In genomic region chr22:22593964-22594656, GRCh38 we compare ENCODE assay signal across 8 cellular contexts. TPM values are rescaled to one million over a fixed set of nuclear protein-coding genes. Genes with fewer than 3 reads are reported as not detected.
A peak's percentile ranks its signal among the peaks of the same experiment; 100 is the strongest.
DNase-seq lines count a peak whose midpoint lies in the region; ATAC-seq and TF ChIP-seq lines count a peak whose summit lies in the region.

No MANE protein-coding gene starts in this region.

- no peak overlapping the region for H3K27ac Mint-ChIP-seq in activated naive CD4-positive, alpha-beta T cell treated with anti-CD3 and anti-CD28 coated beads for 36 hours

- POLR2A ChIA-PET in HEK293T (lab: Yijun Ruan, JAX): no interaction called here

- H3K4me1 Mint-ChIP-seq in activated naive CD4-positive, alpha-beta T cell treated with anti-CD3 and anti-CD28 coated beads for 36 hours (ENCODE audit: low read depth): peaks cover 4% of the 10 kb centered on the region

- H3K27me3 Mint-ChIP-seq in activated naive CD4-positive, alpha-beta T cell treated with anti-CD3 and anti-CD28 coated beads for 36 hours (ENCODE audit: low read depth): no peaks in the 10 kb centered on the region

- CTCF ChIA-PET in HEK293T (lab: Yijun Ruan, JAX): no interaction called here
- CTCF ChIA-PET in activated naive CD4-positive, alpha-beta T cell treated with anti-CD3 and anti-CD28 coated beads for 36 hours (lab: Charles Lee): interaction anchor here (0.6 to 1.3 kb wide), 4 partner anchors 11 to 230 kb away, joined by 3 to 5 read pairs (median 3); no protein-coding TSS in a partner anchor

- no peak overlapping the region for H3K4me3 ChIP-seq in right cardiac atrium (ENCODE audit: low read length)

- peak; percentile 51 for DNase-seq in COLO829 (ENCODE audit: low spot score)
- DNase-seq in HEK293T (ENCODE audit: extremely low spot score): peak; percentile 73
- DNase-seq in RPMI7951 (ENCODE audit: low read depth): peak; percentile 39
- peak; percentile 72 for DNase-seq in activated naive CD4-positive, alpha-beta T cell treated with anti-CD3 and anti-CD28 coated beads for 36 hours
- DNase-seq in right cardiac atrium: peak; percentile 32 to 78 (median 47)
- peak; percentile 20 to 38 for DNase-seq in stimulated activated CD4-positive, alpha-beta T cell treated with anti-CD3 and anti-CD28 coated beads, Interleukin-15, amount 100 ng/mL, for 48 hours (ENCODE audit: low read depth in 2 of 2)
- DNase-seq in cerebellar nuclear complex (lab: John Stamatoyannopoulos, UW): no peak

- H3K36me3 Mint-ChIP-seq in activated naive CD4-positive, alpha-beta T cell treated with anti-CD3 and anti-CD28 coated beads for 36 hours (ENCODE audit: low read depth): no peaks in the 10 kb centered on the region

- H3K4me3 Mint-ChIP-seq in activated naive CD4-positive, alpha-beta T cell treated with anti-CD3 and anti-CD28 coated beads for 36 hours: no peak overlapping the region

- H3K27me3 ChIP-seq in right cardiac atrium (ENCODE audit: control insufficient read depth, insufficient read depth): no peaks in the 10 kb centered on the region

- ATAC-seq in right cardiac atrium: peak in 1 of 2 donors; percentile 40
- ATAC-seq in GM21367 (IDR thresholded peaks at IDR 0.05; ENCODE audit: unreplicated experiment): no peak

- WGBS in right cardiac atrium: 49% methylated on average over 10 of the region's 10 CpGs

- no peak overlapping the region for H3K27ac ChIP-seq in right cardiac atrium (ENCODE audit: low read length)

- intact Hi-C loops in activated naive CD4-positive, alpha-beta T cell treated with anti-CD3 and anti-CD28 coated beads for 36 hours (cut with micrococcal nuclease): loop anchor here (1.0 to 2.0 kb wide), 2 partner anchors 23 to 93 kb away; no protein-coding TSS in a partner anchor
- intact Hi-C loops in right cardiac atrium (cut with DNase I): no loop called here

- no peaks in the 10 kb centered on the region for H3K9me3 ChIP-seq in right cardiac atrium (ENCODE audit: control insufficient read depth, low read length)

- no peaks in the 10 kb centered on the region for H3K9me3 Mint-ChIP-seq in activated naive CD4-positive, alpha-beta T cell treated with anti-CD3 and anti-CD28 coated beads for 36 hours

- no peaks in the 10 kb centered on the region for H3K4me1 ChIP-seq in right cardiac atrium (ENCODE audit: control insufficient read depth, insufficient read depth, low read length)

TF ChIP-seq in HEK293T, 16 proteins besides CTCF, POLR2A, EP300 and RAD21:
- TF ChIP-seq ELF4 (IDR thresholded peaks at IDR 0.05) (no peak), ARNT (IDR thresholded peaks at IDR 0.05) (no peak), ZNF384 (IDR thresholded peaks at IDR 0.05) (no peak), CTBP1 (IDR thresholded peaks at IDR 0.05; ENCODE audit: borderline replicate concordance) (no peak)

RNA-seq across cellular contexts. Expression of gene PRAME, which starts 35.0 kb away (rescaled TPM):
- total RNA-seq in RPMI7951 (2014; rRNA removed; shearing (Covaris generic)): 62.6 and 73.1 TPM in 2 replicates
- not detected for total RNA-seq in activated naive CD4-positive, alpha-beta T cell treated with anti-CD3 and anti-CD28 coated beads for 36 hours
- total RNA-seq in right cardiac atrium: not detected
- polyA plus RNA-seq in right cardiac atrium: 0.05 TPM

RNA-seq across cellular contexts. Expression of gene GGTLC2, which starts 50.3 kb away (rescaled TPM):
- total RNA-seq in RPMI7951 (2014; rRNA removed; shearing (Covaris generic)): not detected in 2 replicates
- total RNA-seq in activated naive CD4-positive, alpha-beta T cell treated with anti-CD3 and anti-CD28 coated beads for 36 hours: not detected
- total RNA-seq in right cardiac atrium: not detected
- not detected for polyA plus RNA-seq in right cardiac atrium

Comparison
In these comparisons a context has a peak if more than half of its experiments do, and no peak if none do; other contexts are left out.
1. DNase-seq: peak in COLO829 (single experiment), HEK293T (single experiment), RPMI7951 (single experiment), activated naive CD4-positive, alpha-beta T cell treated with anti-CD3 and anti-CD28 coated beads for 36 hours (single experiment), right cardiac atrium (3 of 3) and stimulated activated CD4-positive, alpha-beta T cell treated with anti-CD3 and anti-CD28 coated beads, Interleukin-15, amount 100 ng/mL, for 48 hours (2 of 2); none in cerebellar nuclear complex (0 of 2).
2. RNA of gene PRAME, which starts 35.0 kb away (total RNA-seq): 62.6 to 73.1 TPM in RPMI7951; not detected in activated naive CD4-positive, alpha-beta T cell treated with anti-CD3 and anti-CD28 coated beads for 36 hours and not detected in right cardiac atrium; every median in the first group is over 10 times any median in the second.